Comparison of ENCODE assay signal across 8 cellular contexts in the genomic region with DNA sequence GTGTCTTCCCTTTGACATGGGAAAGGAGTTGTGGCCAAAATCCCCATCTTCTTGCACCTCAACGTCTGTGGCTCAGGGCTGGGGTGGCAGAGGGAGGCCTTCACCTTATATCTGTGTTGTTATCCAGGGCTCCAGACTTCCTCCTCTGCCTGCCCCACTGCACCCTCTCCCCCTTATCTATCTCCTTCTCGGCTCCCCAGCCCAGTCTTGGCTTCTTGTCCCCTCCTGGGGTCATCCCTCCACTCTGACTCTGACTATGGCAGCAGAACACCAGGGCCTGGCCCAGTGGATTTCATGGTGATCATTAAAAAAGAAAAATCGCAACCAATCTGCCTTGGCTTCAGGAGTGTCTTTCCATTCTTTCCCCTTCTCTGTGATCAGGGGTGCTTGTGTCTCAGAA. TPM values are rescaled to one million over a fixed set of nuclear protein-coding genes. Genes with fewer than 3 reads are reported as not detected.
DNase-seq lines count a peak whose midpoint lies in the region; ATAC-seq, FAIRE-seq and TF ChIP-seq lines count a peak whose summit lies in the region.

No MANE protein-coding gene starts in this region.

- H3K36me3 ChIP-seq in ACC112 (ENCODE audit: insufficient read depth, low read length) (no peaks in the 10 kb centered on the region), HUES6 (ENCODE audit: control insufficient read depth, insufficient read depth, low read length) (peaks cover 32% of the 10 kb centered on the region), K562 (ENCODE audit: control insufficient read depth, insufficient read depth, low read length) (peaks cover 61% of the 10 kb centered on the region), muscle layer of colon (ENCODE audit: insufficient read depth, low read length) (no peaks in the 10 kb centered on the region)

- H3K9me1 ChIP-seq in K562 (ENCODE audit: control insufficient read depth, insufficient read depth, low read length) = no peaks in the 10 kb centered on the region

- peak; percentile 51 for ATAC-seq in K562
- no peak for ATAC-seq in HG03196 (IDR thresholded peaks at IDR 0.05; ENCODE audit: unreplicated experiment)

- H4K20me1 ChIP-seq in K562 (replicated peaks; ENCODE audit: control insufficient read depth, insufficient read depth, low read length) = 0 out of 2 replicates have a peak, but pooled peaks cover under 1% of the 10 kb centered on the region

- H3K79me2 ChIP-seq in ACC112 (ENCODE audit: control insufficient read depth, insufficient read depth, low read length, unreplicated experiment) (peaks cover 18% of the 10 kb centered on the region), K562 (ENCODE audit: control insufficient read depth, insufficient read depth, low read length) (peaks cover 87% of the 10 kb centered on the region)

- no peak for TF ChIP-seq CTCF in K562 (IDR thresholded peaks at IDR 0.05 in 2 of 3, conservative IDR thresholded peaks at IDR 0.05 in 1 of 3; ENCODE audit: insufficient read depth in 2 of 3, low read depth in 1 of 3, low read length in 3 of 3)

- DNase-seq in K562 (ENCODE audit: extremely low read depth in 1 of 4, low spot score in 3 of 4) = peak in 2 of 4 experiments; percentile 76 to 87
- no peak for DNase-seq in NCI-H345 treated with DMSO at 0.1 percent for 48 hours (lab: John Stamatoyannopoulos, UW; ENCODE audit: unreplicated experiment)
- no peak for DNase-seq in H4 (ENCODE audit: low spot score)
- no peak for DNase-seq in stimulated activated CD4-positive, alpha-beta T cell treated with anti-CD3 and anti-CD28 coated beads, Interleukin-4, amount 100 ng/mL, for 1 hour

- BruUV-seq in K562 (replicated peaks; lab: Mats Ljungman, UMichigan) = no TSS peak

- peaks cover 14% of the 10 kb centered on the region for H3K4me1 ChIP-seq in ACC112 (ENCODE audit: control insufficient read depth, insufficient read depth, low read length, unreplicated experiment)
- peaks cover 14% of the 10 kb centered on the region for H3K4me1 ChIP-seq in HUES6 (ENCODE audit: control insufficient read depth, insufficient read depth, low read length)
- H3K4me1 ChIP-seq in K562 (replicated peaks in 1 of 2; ENCODE audit: control insufficient read depth in 2 of 2, insufficient read depth in 2 of 2, low read length in 2 of 2) = peaks cover 61 to 72% of the 10 kb centered on the region in 2 experiments
- peaks cover 15% of the 10 kb centered on the region for H3K4me1 ChIP-seq in muscle layer of colon (ENCODE audit: insufficient read depth, low read length)

- H3K4me2 ChIP-seq in K562 (ENCODE audit: insufficient read depth, low read length) = peak overlapping the region; percentile 99

- H3K9me3 ChIP-seq in HUES6 (ENCODE audit: control insufficient read depth, insufficient read depth, low read depth, low read length) (no peaks in the 10 kb centered on the region), K562 (replicated peaks; ENCODE audit: control insufficient read depth, insufficient read depth, low read depth, low read length) (no peaks in the 10 kb centered on the region), muscle layer of colon (ENCODE audit: low read length) (no peaks in the 10 kb centered on the region)

- H2AFZ ChIP-seq in ACC112 (ENCODE audit: low read length, unreplicated experiment) (no peak overlapping the region), K562 (ENCODE audit: low read depth, low read length) (peak overlapping the region; percentile 95; the same call in 1 of the 2 replicates)

- CTCF ChIA-PET in K562 (lab: Yijun Ruan, JAX; ENCODE audit: low intra/inter-chr PET ratio) = interaction anchor here (0.6 kb wide), 1 partner anchor 612 kb away, joined by 3 read pairs; no protein-coding TSS in a partner anchor

- WGBS in K562 (ENCODE audit: insufficient coverage, low coverage, missing lambda C conversion rate) = 0% methylated on average over 3 of the region's 3 CpGs

- no peak for TF ChIP-seq RAD21 in K562 (CRISPR knock-in tag; conservative IDR thresholded peaks at IDR 0.05 in 1 of 2, IDR thresholded peaks at IDR 0.05 in 1 of 2)

- FAIRE-seq in K562 (lab: Jason Lieb, UNC) = no peak

- H3K27me3 ChIP-seq in ACC112 (ENCODE audit: insufficient read depth, low read length) (no peaks in the 10 kb centered on the region), HUES6 (ENCODE audit: control insufficient read depth, insufficient read depth, low read length) (no peaks in the 10 kb centered on the region), K562 (ENCODE audit: control insufficient read depth in 2 of 2, insufficient read depth in 2 of 2, low read length in 2 of 2) (no peaks in the 10 kb centered on the region), muscle layer of colon (ENCODE audit: control insufficient read depth in 1 of 2, insufficient read depth in 2 of 2, low read length in 2 of 2) (no peaks in the 10 kb centered on the region)

- H3K4me3 ChIP-seq in ACC112 (ENCODE audit: low read depth, low read length) = peak overlapping the region; percentile 93
- H3K4me3 ChIP-seq in HUES6 (ENCODE audit: low read depth, low read length) = peak overlapping the region; percentile 78
- H3K4me3 ChIP-seq in K562 = peak overlapping the region; percentile 82
- H3K4me3 ChIP-seq in muscle layer of colon (ENCODE audit: low read depth in 1 of 2, low read length in 2 of 2) = peak overlapping the region; percentile 80 to 94

- no peak for TF ChIP-seq POLR2A in K562 (conservative IDR thresholded peaks at IDR 0.05)

- intact Hi-C loops in K562 (cut with micrococcal nuclease) = loop anchor here (2.0 kb wide), 2 partner anchors 56 to 66 kb away; a partner anchor contains a TSS

- in situ Hi-C loops in K562 (cut with MboI) = no loop called here

- POLR2A ChIA-PET in K562 (lab: Yijun Ruan, JAX) = interaction anchor here (1.9 to 3.7 kb wide), 2 partner anchors 10 to 16 kb away, joined by 10 to 32 read pairs; a partner anchor contains a TSS

- H3K27ac ChIP-seq in ACC112 (ENCODE audit: low read depth, low read length) (no peak overlapping the region), HUES6 (ENCODE audit: low read depth, low read length) (0 out of 2 replicates have a peak overlapping the region, but pooled peaks have one; percentile 15), K562 (ENCODE audit: extremely low read depth, low read depth, low read length) (peak overlapping the region; percentile 98), muscle layer of colon (ENCODE audit: low read depth, low read length) (peak overlapping the region; percentile 61)

- H3K9ac ChIP-seq in HUES6 (ENCODE audit: low read length) = peak overlapping the region; percentile 45
- peak overlapping the region; percentile 91 to 95 for H3K9ac ChIP-seq in K562 (ENCODE audit: insufficient read depth in 1 of 2, low read depth in 2 of 2, low read length in 2 of 2)
- H3K9ac ChIP-seq in muscle layer of colon (ENCODE audit: low read length) = peak overlapping the region; percentile 84

- peak; percentile 86; the same call in 1 of the 2 replicates for TF ChIP-seq EP300 in K562 (IDR thresholded peaks at IDR 0.05; ENCODE audit: low read length)

RNA-seq across cellular contexts. Expression of a gene that starts 0.9 kb away (rescaled TPM):
- total RNA-seq in K562 (2011; cell fraction: chromatin; rRNA removed; ENCODE audit: low replicate concordance) = 7.6 and 26.8 TPM in 2 replicates
- total RNA-seq in K562 (2011; cell fraction: nucleolus; rRNA removed) = 26.1 and 30.4 TPM in 2 replicates
- 18.8 and 22.1 TPM in 2 replicates for total RNA-seq in K562 (2011; cell fraction: nucleoplasm; rRNA removed)
- total RNA-seq in K562 (2014; rRNA removed) (26.1 and 30.5 TPM in 2 replicates), K562 (2014; rRNA removed; fragmentation: Illumina TruSeq; extraction: Trizol) (9.8 and 12.8 TPM in 2 replicates), K562 (2015; rRNA removed; fragmentation: Illumina TruSeq; extraction: Trizol) (21.5 and 22.7 TPM in 2 replicates), K562 (2021) (28.1 and 28.4 TPM in 2 replicates)
- polyA plus RNA-seq in K562 (2011; rRNA removed) (10.7 and 14.1 TPM in 2 replicates), K562 (2014; fragmentation: Illumina TruSeq; extraction: Trizol) (22.2 and 27.0 TPM in 2 replicates), K562 (2014; fragmentation: Nextera tagmentation; extraction: Ambion mirVana) (1 to 10 TPM in 1 of 2 experiments, under 1 TPM in 1; 0.61 to 1.4 TPM), K562 (2014; rRNA removed) (27.1 and 27.2 TPM in 2 replicates)
- 11.7 and 37.1 TPM in 2 replicates for polyA plus RNA-seq in K562 (2011; cell fraction: cytosol; rRNA removed)
- polyA plus RNA-seq in K562 (2011; cell fraction: nucleus; rRNA removed) = 10.4 and 25.5 TPM in 2 replicates
- 9.7 and 20.2 TPM in 2 replicates for polyA plus RNA-seq in K562 (2012)
- 3.2 and 6.3 TPM in 2 replicates for polyA minus RNA-seq in K562 (2011; rRNA and poly(A)+ RNA removed)
- polyA minus RNA-seq in K562 (2011; cell fraction: cytosol; rRNA and poly(A)+ RNA removed) = 13.0 and 14.2 TPM in 2 replicates
- 10.3 and 12.9 TPM in 2 replicates for polyA minus RNA-seq in K562 (2011; cell fraction: nucleus; rRNA and poly(A)+ RNA removed)
- total RNA-seq in H4 (2014; rRNA removed; shearing (Covaris generic)) = 3.4 and 8.9 TPM in 2 replicates

RNA-seq across cellular contexts. Expression of a gene that starts 8.8 kb away (rescaled TPM):
- 92.9 and 198 TPM in 2 replicates for total RNA-seq in K562 (2011; cell fraction: chromatin; rRNA removed; ENCODE audit: low replicate concordance)
- 118 and 119 TPM in 2 replicates for total RNA-seq in K562 (2011; cell fraction: nucleolus; rRNA removed)
- 123 and 139 TPM in 2 replicates for total RNA-seq in K562 (2011; cell fraction: nucleoplasm; rRNA removed)
- total RNA-seq in K562 (2014; rRNA removed) = 59.8 and 75.7 TPM in 2 replicates
- 38.3 and 49.7 TPM in 2 replicates for total RNA-seq in K562 (2014; rRNA removed; fragmentation: Illumina TruSeq; extraction: Trizol)
- total RNA-seq in K562 (2015; rRNA removed; fragmentation: Illumina TruSeq; extraction: Trizol) = 43.9 and 45.1 TPM in 2 replicates
- total RNA-seq in K562 (2021) = 66.2 and 68.2 TPM in 2 replicates
- polyA plus RNA-seq in K562 (2011; rRNA removed) = 62.7 and 85.1 TPM in 2 replicates
- polyA plus RNA-seq in K562 (2011; cell fraction: cytosol; rRNA removed) = 78.5 and 144 TPM in 2 replicates
- polyA plus RNA-seq in K562 (2011; cell fraction: nucleus; rRNA removed) = 97.1 and 183 TPM in 2 replicates
- 64.9 and 69.7 TPM in 2 replicates for polyA plus RNA-seq in K562 (2012)
- polyA plus RNA-seq in K562 (2014; fragmentation: Illumina TruSeq; extraction: Trizol) = 99.3 and 123 TPM in 2 replicates
- 10 to 100 TPM; 15.2 to 23.0 TPM for polyA plus RNA-seq in K562 (2014; fragmentation: Nextera tagmentation; extraction: Ambion mirVana)
- 87.3 and 100 TPM in 2 replicates for polyA plus RNA-seq in K562 (2014; rRNA removed)
- polyA minus RNA-seq in K562 (2011; rRNA and poly(A)+ RNA removed) = 30.9 and 70.0 TPM in 2 replicates
- 31.7 and 48.1 TPM in 2 replicates for polyA minus RNA-seq in K562 (2011; cell fraction: cytosol; rRNA and poly(A)+ RNA removed)
- 20.8 and 30.8 TPM in 2 replicates for polyA minus RNA-seq in K562 (2011; cell fraction: nucleus; rRNA and poly(A)+ RNA removed)
- total RNA-seq in H4 (2014; rRNA removed; shearing (Covaris generic)) = 11.7 and 23.0 TPM in 2 replicates

RNA-seq across cellular contexts. Expression of a gene that starts 55.8 kb away (rescaled TPM):
- total RNA-seq in K562 (2011; cell fraction: chromatin; rRNA removed; ENCODE audit: low replicate concordance) = 160 and 249 TPM in 2 replicates
- total RNA-seq in K562 (2011; cell fraction: nucleolus; rRNA removed) = 57.2 and 67.9 TPM in 2 replicates
- total RNA-seq in K562 (2011; cell fraction: nucleoplasm; rRNA removed) = 114 and 172 TPM in 2 replicates
- total RNA-seq in K562 (2014; rRNA removed) (46.9 and 51.4 TPM in 2 replicates), K562 (2014; rRNA removed; fragmentation: Illumina TruSeq; extraction: Trizol) (64.1 and 66.0 TPM in 2 replicates), K562 (2015; rRNA removed; fragmentation: Illumina TruSeq; extraction: Trizol) (61.5 and 71.3 TPM in 2 replicates), K562 (2021) (53.2 and 60.5 TPM in 2 replicates)
- polyA plus RNA-seq in K562 (2011; rRNA removed) (87.7 and 96.6 TPM in 2 replicates), K562 (2014; fragmentation: Illumina TruSeq; extraction: Trizol) (78.8 and 89.8 TPM in 2 replicates), K562 (2014; fragmentation: Nextera tagmentation; extraction: Ambion mirVana) (10 to 100 TPM; 35.7 to 41.0 TPM), K562 (2014; rRNA removed) (71.6 and 76.5 TPM in 2 replicates)
- polyA plus RNA-seq in K562 (2011; cell fraction: cytosol; rRNA removed) = 46.2 and 46.7 TPM in 2 replicates
- 119 and 123 TPM in 2 replicates for polyA plus RNA-seq in K562 (2011; cell fraction: nucleus; rRNA removed)
- polyA plus RNA-seq in K562 (2012) = 55.0 and 62.9 TPM in 2 replicates
- 76.8 and 116 TPM in 2 replicates for polyA minus RNA-seq in K562 (2011; rRNA and poly(A)+ RNA removed)
- 22.1 and 22.6 TPM in 2 replicates for polyA minus RNA-seq in K562 (2011; cell fraction: cytosol; rRNA and poly(A)+ RNA removed)
- 31.4 and 44.9 TPM in 2 replicates for polyA minus RNA-seq in K562 (2011; cell fraction: nucleus; rRNA and poly(A)+ RNA removed)
- 32.5 and 38.2 TPM in 2 replicates for total RNA-seq in H4 (2014; rRNA removed; shearing (Covaris generic))
